ENCODE assay signal across 8 cellular contexts in the genomic region with DNA sequence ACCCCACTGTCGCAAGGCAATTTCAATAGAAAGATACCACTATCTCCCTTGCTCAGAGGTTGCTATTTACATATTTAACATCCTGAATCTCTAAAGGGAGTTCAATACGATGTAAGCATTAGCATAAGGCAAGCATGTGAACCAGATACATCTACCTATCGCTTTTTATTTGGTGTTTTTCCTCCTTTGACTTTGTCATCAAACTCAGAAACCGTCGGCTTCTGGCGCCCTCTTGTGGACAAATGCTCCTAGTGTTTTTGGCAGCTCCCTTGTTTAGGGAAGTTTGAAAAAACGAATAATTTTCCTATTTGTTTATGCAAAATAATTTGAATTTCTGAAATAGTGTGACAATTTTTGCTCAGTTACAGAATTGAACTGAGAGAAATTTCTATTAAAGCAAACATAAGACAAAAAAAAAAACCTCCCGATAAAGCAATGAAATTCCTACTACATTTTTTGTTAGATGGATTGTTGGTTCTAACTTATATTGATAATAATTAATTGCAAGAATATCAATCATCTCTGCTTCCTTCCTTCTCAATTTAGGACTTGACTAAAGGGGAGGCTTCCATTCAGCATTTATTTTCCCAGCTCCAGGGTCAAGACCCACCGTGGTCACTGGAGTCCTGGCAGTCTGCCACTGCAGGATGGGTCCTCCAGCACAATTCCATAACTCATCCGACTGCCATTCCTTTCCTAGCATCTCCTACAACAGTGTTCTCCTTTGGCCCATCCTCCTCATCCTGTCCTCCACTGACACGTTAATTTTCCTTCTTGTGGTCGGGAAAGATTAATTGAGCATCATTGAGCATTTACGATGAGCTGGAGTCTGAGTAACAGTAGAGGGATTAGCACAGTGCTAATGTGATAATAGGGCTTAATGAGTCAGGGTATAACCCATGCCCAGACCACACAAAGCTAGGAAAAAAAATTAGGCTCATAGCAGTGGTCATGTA.
DNase-seq lines count a peak whose midpoint lies in the region; ATAC-seq lines count a peak whose summit lies in the region.

No MANE protein-coding gene starts in this region.

- DNase-seq in NCI-H2081 (lab: John Stamatoyannopoulos, UW): peak; percentile 65
- no peak for DNase-seq in NCI-H2081 treated with DMSO at 0.1 percent for 48 hours (lab: John Stamatoyannopoulos, UW)
- DNase-seq in NCI-H2029 treated with DMSO at 0.1 percent for 48 hours (lab: John Stamatoyannopoulos, UW): peak; percentile 80
- DNase-seq in UCSD-AML1 (lab: John Stamatoyannopoulos, UW; ENCODE audit: unreplicated experiment): peak; percentile 60
- DNase-seq in brain pericyte (ENCODE audit: low read depth, low spot score): peak; percentile 13
- DNase-seq in iPS-NIHi7 (ENCODE audit: extremely low spot score): peak; percentile 63
- peak; percentile 62 to 90 (median 75) for DNase-seq in stimulated activated CD4-positive, alpha-beta T cell treated with anti-CD3 and anti-CD28 coated beads, Interleukin-12 subunit alpha, Interleukin-12 subunit beta, amount 100 ng/mL, for 48 hours (ENCODE audit: low read depth in 2 of 3, low spot score in 1 of 3)

- peak; percentile 78 for ATAC-seq in HG02798 (IDR thresholded peaks at IDR 0.05; ENCODE audit: poor library complexity, unreplicated experiment)
